2 cellular contexts compared by ENCODE assay signal in genomic region chr9:107281164-107281563, GRCh38.
TF ChIP-seq lines count a peak whose summit lies in the region.

No MANE protein-coding gene starts in this region.

TF ChIP-seq in liver, 16 proteins besides CTCF, POLR2A, EP300 and RAD21:
- TF ChIP-seq TAF1 (conservative IDR thresholded peaks at IDR 0.05) (no peak), YY1 (IDR thresholded peaks at IDR 0.05) (no peak), ATF3 (IDR thresholded peaks at IDR 0.05) (no peak), FOXA1 (IDR thresholded peaks at IDR 0.05) (no peak), HNF4G (IDR thresholded peaks at IDR 0.05) (no peak), MAX (IDR thresholded peaks at IDR 0.05) (no peak), JUND (IDR thresholded peaks at IDR 0.05) (peak in 1 of 2 donors; percentile 12), NR2F2 (IDR thresholded peaks at IDR 0.05) (no peak), HNF4A (conservative IDR thresholded peaks at IDR 0.05) (peak; percentile 64), RXRA (IDR thresholded peaks at IDR 0.05) (peak in 1 of 2 donors; percentile 29), EGR1 (IDR thresholded peaks at IDR 0.05; ENCODE audit: low read depth in 2 of 2) (no peak), SP1 (IDR thresholded peaks at IDR 0.05) (no peak), GABPA (IDR thresholded peaks at IDR 0.05 in 1 of 2, conservative IDR thresholded peaks at IDR 0.05 in 1 of 2) (no peak), FOXA2 (IDR thresholded peaks at IDR 0.05) (no peak), REST (IDR thresholded peaks at IDR 0.05) (no peak), ZBTB33 (IDR thresholded peaks at IDR 0.05) (no peak)

TF ChIP-seq in HepG2, 621 proteins besides CTCF, POLR2A, EP300 and RAD21:
- TF ChIP-seq MEIS2 (CRISPR knock-in tag; IDR thresholded peaks at IDR 0.05) = no peak
- TF ChIP-seq ZNF678 (CRISPR knock-in tag; IDR thresholded peaks at IDR 0.05) = no peak
- TF ChIP-seq ZKSCAN8 (CRISPR knock-in tag; IDR thresholded peaks at IDR 0.05; ENCODE audit: borderline replicate concordance) = no peak
- TF ChIP-seq FOXA1 (IDR thresholded peaks at IDR 0.05) = no peak
- TF ChIP-seq FOXA1 (CRISPR knock-in tag; IDR thresholded peaks at IDR 0.05) = no peak
